Comparison of ENCODE assay signal across 17 cellular contexts in genomic region chr5:54159837-54160215, GRCh38.
A peak's percentile ranks its signal among the peaks of the same experiment; 100 is the strongest.
DNase-seq lines count a peak whose midpoint lies in the region; ATAC-seq and TF ChIP-seq lines count a peak whose summit lies in the region.
"Had no signal": no experiment of that assay in that cellular context is flagged by ENCODE, and none has a peak within 500 bp of the region (broad histone marks: within the 10 kb centered on the region; RNA-seq: fewer than 3 reads in every experiment).

No MANE protein-coding gene starts in this region.

- 0 out of 2 replicates have a peak overlapping the region, but pooled peaks have one; percentile 14 for H2AFZ ChIP-seq in GM23248

- H2BK5ac ChIP-seq in mesendoderm (ENCODE audit: low read length), result no peak overlapping the region

- H3K9ac ChIP-seq in GM23248 (no peak overlapping the region), mesendoderm (ENCODE audit: low read length) (no peak overlapping the region)
- H3K9ac ChIP-seq: KMS-11 had no signal

- ATAC-seq in SK-N-SH treated with all-trans-retinoic acid at 6 μM for 48 hours (peak; percentile 65), aorta (ENCODE audit: low FRiP score) (peak; percentile 76), HG03432 (IDR thresholded peaks at IDR 0.05; ENCODE audit: unreplicated experiment) (no peak)
- ATAC-seq: HepG2, Panc1 had no signal

- no peak overlapping the region for H4K5ac ChIP-seq in mesendoderm (ENCODE audit: low read length)

- no peak overlapping the region for H2BK120ac ChIP-seq in mesendoderm (ENCODE audit: low read depth, low read length)

- H3K4me3 ChIP-seq in GM23248 (no peak overlapping the region), mesendoderm (ENCODE audit: low read length) (no peak overlapping the region), aorta (ENCODE audit: low read length in 2 of 2) (no peak overlapping the region)

- no peaks in the 10 kb centered on the region for H3K79me1 ChIP-seq in mesendoderm (ENCODE audit: low read length)

- H3F3A ChIP-seq in GM23248 (ENCODE audit: insufficient read depth), result peaks cover 3% of the 10 kb centered on the region; the same call in 1 of the 2 replicates

- H2AK5ac ChIP-seq in mesendoderm (ENCODE audit: low read length), result no peak overlapping the region

- H3K4me2 ChIP-seq in GM23248 (ENCODE audit: unreplicated experiment) (peak overlapping the region; percentile 4), mesendoderm (ENCODE audit: low read length) (no peak overlapping the region)
- H3K4me2 ChIP-seq: KMS-11 had no signal

- H3K27me3 ChIP-seq in GM23248 (replicated peaks; ENCODE audit: insufficient read depth) (no peaks in the 10 kb centered on the region), mesendoderm (ENCODE audit: insufficient read depth, low read length, poor library complexity) (no peaks in the 10 kb centered on the region), aorta (ENCODE audit: control insufficient read depth in 1 of 2, insufficient read depth in 2 of 2, low read length in 1 of 2) (no peaks in the 10 kb centered on the region)

- H4K20me1 ChIP-seq in GM23248 (ENCODE audit: insufficient read depth), result no peaks in the 10 kb centered on the region

- H2BK15ac ChIP-seq in mesendoderm (replicated peaks; ENCODE audit: low read depth), result no peak overlapping the region

- H4K8ac ChIP-seq in mesendoderm (ENCODE audit: low read depth, low read length), result no peak overlapping the region

- H3K23ac ChIP-seq in mesendoderm (ENCODE audit: low read length), result no peak overlapping the region

- H3K4me1 ChIP-seq in GM23248 (ENCODE audit: insufficient read depth) (peaks cover 20% of the 10 kb centered on the region), mesendoderm (ENCODE audit: control insufficient read depth, low read depth, low read length) (no peaks in the 10 kb centered on the region), aorta (ENCODE audit: control insufficient read depth in 1 of 2, insufficient read depth in 2 of 2, low read length in 2 of 2) (no peaks in the 10 kb centered on the region)

- intact Hi-C loops in aorta (cut with DNase I), result no loop called here

- peak overlapping the region; percentile 68 for H3K18ac ChIP-seq in mesendoderm (ENCODE audit: low read length)

- H3K56ac ChIP-seq in mesendoderm (ENCODE audit: low read length), result no peak overlapping the region

- H3K27ac ChIP-seq in GM23248 (peak overlapping the region; percentile 5; the same call in 1 of the 2 replicates), mesendoderm (ENCODE audit: low read depth, low read length) (no peak overlapping the region), aorta (ENCODE audit: low read depth in 1 of 2, low read length in 2 of 2) (peak overlapping the region in 1 of 2 donors; percentile 22)
- H3K27ac ChIP-seq: C4-2B, KMS-11 had no signal

- in situ Hi-C loops in GM23248 (cut with MboI), result no loop called here

- peak; percentile 7 for DNase-seq in GM23248
- DNase-seq in mesendoderm, result no peak
- DNase-seq in aorta, result no peak
- no peak for DNase-seq in DMS153 (lab: John Stamatoyannopoulos, UW)
- DNase-seq in DMS 273 treated with DMSO at 0.1 percent for 48 hours (lab: John Stamatoyannopoulos, UW), result no peak
- DNase-seq: DND-41, GDM1, GOT3, NCI-H1436, NCI-H1930, NCI-H524 treated with DMSO at 0.1 percent for 48 hours had no signal

- H3K9me3 ChIP-seq in GM23248 (ENCODE audit: low read depth) (no peaks in the 10 kb centered on the region), aorta (ENCODE audit: control insufficient read depth, low read length) (no peaks in the 10 kb centered on the region)

- no peaks in the 10 kb centered on the region for H3K79me2 ChIP-seq in GM23248 (ENCODE audit: insufficient read depth)
- no peaks in the 10 kb centered on the region for H3K79me2 ChIP-seq in mesendoderm (ENCODE audit: control insufficient read depth, insufficient read depth, low read length)

- no peaks in the 10 kb centered on the region for H3K9me2 ChIP-seq in GM23248 (ENCODE audit: insufficient read depth)

- no peak overlapping the region for H3K4ac ChIP-seq in mesendoderm (ENCODE audit: low read depth, low read length)

- 57 to 61% methylated on average over 2 of the region's 2 CpGs for WGBS in GM23248 (ENCODE audit: low coverage in 1 of 2, low lambda C conversion rate in 2 of 2, missing lambda C conversion rate in 2 of 2), 2 experiments
- WGBS in mesendoderm (ENCODE audit: extremely low coverage, insufficient coverage, low lambda C conversion rate), result no CpG with 5 or more reads among the region's 2 CpGs
- 4 to 6% methylated on average over 2 of the region's 2 CpGs for WGBS in aorta, 2 donors

- H3K36me3 ChIP-seq in GM23248 (ENCODE audit: low read depth) (no peaks in the 10 kb centered on the region), mesendoderm (ENCODE audit: control insufficient read depth, insufficient read depth, low read length) (no peaks in the 10 kb centered on the region), aorta (ENCODE audit: control insufficient read depth in 1 of 2, insufficient read depth in 2 of 2, low read length in 1 of 2) (no peaks in the 10 kb centered on the region)

TF ChIP-seq in SK-N-SH treated with all-trans-retinoic acid at 6 μM for 48 hours, 23 proteins besides CTCF, POLR2A, EP300 and RAD21:
- TF ChIP-seq ZNF565 (CRISPR knock-in tag; conservative IDR thresholded peaks at IDR 0.05; ENCODE audit: low read depth), result no peak
- TF ChIP-seq ISL1 (CRISPR knock-in tag; IDR thresholded peaks at IDR 0.05), result peak; percentile 14; the same call in 1 of the 2 replicates
- no peak for TF ChIP-seq ARNTL (CRISPR knock-in tag; IDR thresholded peaks at IDR 0.05; ENCODE audit: borderline replicate concordance, low read depth)
- no peak for TF ChIP-seq ZFP3 (CRISPR knock-in tag; IDR thresholded peaks at IDR 0.05)
- no peak for TF ChIP-seq BACH2 (CRISPR knock-in tag; IDR thresholded peaks at IDR 0.05; ENCODE audit: borderline replicate concordance)
